8 cellular contexts compared by ENCODE assay signal in genomic region chrX:3548743-3549441, GRCh38.
DNase-seq lines count a peak whose midpoint lies in the region; ATAC-seq and TF ChIP-seq lines count a peak whose summit lies in the region.

No MANE protein-coding gene starts in this region.

- H3K4me2 ChIP-seq in mesendoderm (ENCODE audit: low read length): no peak overlapping the region

- no peak overlapping the region for H2AK5ac ChIP-seq in mesendoderm (ENCODE audit: low read length)

- no peak overlapping the region for H3K4me3 ChIP-seq in mesendoderm (ENCODE audit: low read length)

- H3K18ac ChIP-seq in mesendoderm (ENCODE audit: low read length): no peak overlapping the region

- no peak overlapping the region for H3K27ac ChIP-seq in C4-2B
- no peak overlapping the region for H3K27ac ChIP-seq in mesendoderm (ENCODE audit: low read depth, low read length)

- H3K79me2 ChIP-seq in mesendoderm (ENCODE audit: control insufficient read depth, insufficient read depth, low read length): no peaks in the 10 kb centered on the region

- no peak overlapping the region for H2BK5ac ChIP-seq in mesendoderm (ENCODE audit: low read length)

- H3K56ac ChIP-seq in mesendoderm (ENCODE audit: low read length): no peak overlapping the region

- H3K36me3 Mint-ChIP-seq in MCF 10A (ENCODE audit: insufficient read depth, unreplicated experiment): no peaks in the 10 kb centered on the region

- H3K27ac Mint-ChIP-seq in MCF 10A (ENCODE audit: low read depth, unreplicated experiment): no peak overlapping the region

- H3K9ac ChIP-seq in mesendoderm (ENCODE audit: low read length): no peak overlapping the region

- peaks cover 35% of the 10 kb centered on the region for H3K4me1 Mint-ChIP-seq in MCF 10A (ENCODE audit: insufficient read depth, unreplicated experiment)

- H3K4ac ChIP-seq in mesendoderm (ENCODE audit: low read depth, low read length): no peak overlapping the region

- POLR2A ChIA-PET in MCF 10A (lab: Yijun Ruan, JAX): interaction anchor here (0.7 to 2.2 kb wide), 16 partner anchors 16 to 514 kb away, joined by 3 to 11 read pairs (median 4); no protein-coding TSS in a partner anchor

- H3K23ac ChIP-seq in mesendoderm (ENCODE audit: low read length): no peak overlapping the region

- no peak overlapping the region for H4K5ac ChIP-seq in mesendoderm (ENCODE audit: low read length)

- peak; percentile 50 for DNase-seq in NCI-H2227 (lab: John Stamatoyannopoulos, UW; ENCODE audit: unreplicated experiment)
- DNase-seq in MCF 10A (ENCODE audit: unreplicated experiment): peak; percentile 71
- DNase-seq in mesendoderm: peak; percentile 22
- no peak for DNase-seq in HK-2 (ENCODE audit: unreplicated experiment)
- no peak for DNase-seq in activated CD8-positive, alpha-beta memory T cell treated with anti-CD3 and anti-CD28 coated beads, Interleukin-2, amount 50 U/mL, for 4 hours

- no peaks in the 10 kb centered on the region for H3K27me3 Mint-ChIP-seq in MCF 10A (ENCODE audit: insufficient read depth, unreplicated experiment)

- BruUV-seq in MCF 10A (replicated peaks; lab: Mats Ljungman, UMichigan): no TSS peak

- H3K36me3 ChIP-seq in mesendoderm (ENCODE audit: control insufficient read depth, insufficient read depth, low read length): no peaks in the 10 kb centered on the region

- no peak overlapping the region for H2BK120ac ChIP-seq in mesendoderm (ENCODE audit: low read depth, low read length)

- TF ChIP-seq CTCF in C4-2B (conservative IDR thresholded peaks at IDR 0.05) (peak; percentile 30), MCF 10A (IDR thresholded peaks at IDR 0.05; ENCODE audit: unreplicated experiment) (peak; percentile 49)

- H3K4me1 ChIP-seq in mesendoderm (ENCODE audit: control insufficient read depth, low read depth, low read length): no peaks in the 10 kb centered on the region

- H3K27me3 ChIP-seq in mesendoderm (ENCODE audit: insufficient read depth, low read length, poor library complexity): no peaks in the 10 kb centered on the region

- CTCF ChIA-PET in MCF 10A (lab: Yijun Ruan, JAX): interaction anchor here (0.6 to 6.0 kb wide), 41 partner anchors 8 to 836 kb away, joined by 3 to 77 read pairs (median 4); no protein-coding TSS in a partner anchor

- H3K79me1 ChIP-seq in mesendoderm (ENCODE audit: low read length): no peaks in the 10 kb centered on the region

- no peaks in the 10 kb centered on the region for H3K9me3 Mint-ChIP-seq in MCF 10A (ENCODE audit: unreplicated experiment)

- WGBS in mesendoderm (ENCODE audit: extremely low coverage, insufficient coverage, low lambda C conversion rate): no CpG with 5 or more reads among the region's 17 CpGs

- intact Hi-C loops in MCF 10A (cut with micrococcal nuclease): loop anchor here (1.0 to 5.0 kb wide), 4 partner anchors 90 to 512 kb away; no protein-coding TSS in a partner anchor

- no peak overlapping the region for H2BK15ac ChIP-seq in mesendoderm (replicated peaks; ENCODE audit: low read depth)

- no peak overlapping the region for H4K8ac ChIP-seq in mesendoderm (ENCODE audit: low read depth, low read length)

- H3K4me3 Mint-ChIP-seq in MCF 10A (ENCODE audit: unreplicated experiment): peak overlapping the region; percentile 45

- ATAC-seq in GM21619 (IDR thresholded peaks at IDR 0.05; ENCODE audit: unreplicated experiment): no peak
- ATAC-seq in HG02623 (IDR thresholded peaks at IDR 0.05; ENCODE audit: unreplicated experiment): no peak

Comparison
In these comparisons a context has a peak if more than half of its experiments do, and no peak if none do; other contexts are left out.
1. DNase-seq: peak in NCI-H2227 (single experiment), MCF 10A (single experiment) and mesendoderm (single experiment); none in HK-2 (single experiment) and activated CD8-positive, alpha-beta memory T cell treated with anti-CD3 and anti-CD28 coated beads, Interleukin-2, amount 50 U/mL, for 4 hours (single experiment).